Comparison of ENCODE assay signal across 9 cellular contexts in the genomic region with DNA sequence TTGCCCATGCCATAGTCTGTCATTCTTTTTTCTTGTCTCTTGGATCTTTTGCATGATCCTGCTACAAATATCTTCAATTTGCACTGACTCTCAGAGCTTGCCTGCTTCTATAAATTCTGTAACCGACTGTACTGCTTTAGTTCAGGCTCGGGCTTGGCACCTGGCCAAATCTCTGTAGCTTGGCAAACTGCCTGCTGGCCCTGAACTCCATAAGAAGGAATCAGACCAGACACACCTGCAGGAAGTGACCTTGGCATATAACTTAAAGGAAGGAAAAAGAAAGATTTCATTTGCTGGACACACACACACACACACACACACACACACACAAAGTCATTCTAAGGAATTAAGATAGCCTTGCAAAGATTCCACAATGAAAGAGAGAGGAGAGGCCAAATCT.
DNase-seq lines count a peak whose midpoint lies in the region; ATAC-seq and TF ChIP-seq lines count a peak whose summit lies in the region.
"Had no signal": no experiment of that assay in that cellular context is flagged by ENCODE, and none has a peak within 500 bp of the region (broad histone marks: within the 10 kb centered on the region; RNA-seq: fewer than 3 reads in every experiment).

No MANE protein-coding gene starts in this region.

- intact Hi-C loops in sciatic nerve (cut with DNase I), result no loop called here
- intact Hi-C loops in activated T-helper 2 cell treated with anti-CD3 and anti-CD28 coated beads, Interferon-gamma antibody, Interleukin-2, Interleukin-4, amounts not matched to agents 10 μg/mL and 5 μg/mL and 100 μg/mL, durations not matched to agents 14 hours and 24 hours and 36 hours (cut with micrococcal nuclease), result no loop called here

- no peaks in the 10 kb centered on the region for H3K36me3 Mint-ChIP-seq in activated T-helper 2 cell treated with anti-CD3 and anti-CD28 coated beads, Interferon-gamma antibody, Interleukin-2, Interleukin-4, amounts not matched to agents 10 μg/mL and 5 μg/mL and 100 μg/mL, durations not matched to agents 14 hours and 24 hours and 36 hours (ENCODE audit: low read depth)

- no peak overlapping the region for H3K4me3 Mint-ChIP-seq in activated T-helper 2 cell treated with anti-CD3 and anti-CD28 coated beads, Interferon-gamma antibody, Interleukin-2, Interleukin-4, amounts not matched to agents 10 μg/mL and 5 μg/mL and 100 μg/mL, durations not matched to agents 14 hours and 24 hours and 36 hours (ENCODE audit: low read depth)

- H3K79me1 ChIP-seq in mesendoderm (ENCODE audit: low read length), result no peaks in the 10 kb centered on the region

- H3K56ac ChIP-seq in mesendoderm (ENCODE audit: low read length), result no peak overlapping the region

- H3K4me3 ChIP-seq in cardiac muscle cell (no peak overlapping the region), mesendoderm (ENCODE audit: low read length) (no peak overlapping the region)

- H3K27ac ChIP-seq in cardiac muscle cell, result no peak overlapping the region
- H3K27ac ChIP-seq in mesendoderm (ENCODE audit: low read depth, low read length), result no peak overlapping the region
- H3K27ac ChIP-seq: neutrophil had no signal

- no peaks in the 10 kb centered on the region for H3K36me3 ChIP-seq in cardiac muscle cell
- H3K36me3 ChIP-seq in mesendoderm (ENCODE audit: control insufficient read depth, insufficient read depth, low read length), result no peaks in the 10 kb centered on the region
- H3K36me3 ChIP-seq: neutrophil had no signal

- H3K27ac Mint-ChIP-seq in activated T-helper 2 cell treated with anti-CD3 and anti-CD28 coated beads, Interferon-gamma antibody, Interleukin-2, Interleukin-4, amounts not matched to agents 10 μg/mL and 5 μg/mL and 100 μg/mL, durations not matched to agents 14 hours and 24 hours and 36 hours, result no peak overlapping the region

- DNase-seq in LoVo (ENCODE audit: low spot score) (peak; percentile 65), NCI-H69 (lab: John Stamatoyannopoulos, UW) (peak; percentile 32), cardiac muscle cell (ENCODE audit: low read depth in 1 of 2, low spot score in 1 of 2) (peak; percentile 0 to 79), sciatic nerve (ENCODE audit: low spot score) (peak; percentile 67), AML-193 (lab: John Stamatoyannopoulos, UW) (no peak), GM10266 (ENCODE audit: extremely low spot score) (no peak), mesendoderm (no peak)
- no peak for DNase-seq in activated T-helper 2 cell treated with anti-CD3 and anti-CD28 coated beads, Interferon-gamma antibody, Interleukin-2, Interleukin-4, amounts not matched to agents 10 μg/mL and 5 μg/mL and 100 μg/mL, durations not matched to agents 14 hours and 24 hours and 36 hours (ENCODE audit: low spot score)

- TF ChIP-seq CTCF in cardiac muscle cell (IDR thresholded peaks at IDR 0.05; ENCODE audit: low read depth, low read length) (no peak), GM10266 (IDR thresholded peaks at IDR 0.05; ENCODE audit: control insufficient read depth, insufficient read depth, low read depth, missing control alignments) (no peak)

- H4K5ac ChIP-seq in mesendoderm (ENCODE audit: low read length), result no peak overlapping the region

- no peaks in the 10 kb centered on the region for H3K27me3 Mint-ChIP-seq in activated T-helper 2 cell treated with anti-CD3 and anti-CD28 coated beads, Interferon-gamma antibody, Interleukin-2, Interleukin-4, amounts not matched to agents 10 μg/mL and 5 μg/mL and 100 μg/mL, durations not matched to agents 14 hours and 24 hours and 36 hours (ENCODE audit: low read depth)

- H3K27me3 ChIP-seq in cardiac muscle cell (no peaks in the 10 kb centered on the region), mesendoderm (ENCODE audit: insufficient read depth, low read length, poor library complexity) (no peaks in the 10 kb centered on the region)
- H3K27me3 ChIP-seq: neutrophil had no signal

- H3K4me1 Mint-ChIP-seq in activated T-helper 2 cell treated with anti-CD3 and anti-CD28 coated beads, Interferon-gamma antibody, Interleukin-2, Interleukin-4, amounts not matched to agents 10 μg/mL and 5 μg/mL and 100 μg/mL, durations not matched to agents 14 hours and 24 hours and 36 hours (ENCODE audit: low read depth), result no peaks in the 10 kb centered on the region

- H3K4me1 ChIP-seq in cardiac muscle cell (ENCODE audit: low read depth) (no peaks in the 10 kb centered on the region), mesendoderm (ENCODE audit: control insufficient read depth, low read depth, low read length) (no peaks in the 10 kb centered on the region)

- no peak for ATAC-seq in sciatic nerve

- H3K79me2 ChIP-seq in mesendoderm (ENCODE audit: control insufficient read depth, insufficient read depth, low read length), result no peaks in the 10 kb centered on the region

- no peak overlapping the region for H3K9ac ChIP-seq in mesendoderm (ENCODE audit: low read length)

- no peak overlapping the region for H2BK5ac ChIP-seq in mesendoderm (ENCODE audit: low read length)

- no CpG with 5 or more reads among the region's 2 CpGs for WGBS in mesendoderm (ENCODE audit: extremely low coverage, insufficient coverage, low lambda C conversion rate)

- no peak overlapping the region for H3K4me2 ChIP-seq in mesendoderm (ENCODE audit: low read length)

- peaks cover 7% of the 10 kb centered on the region for H3K9me3 Mint-ChIP-seq in activated T-helper 2 cell treated with anti-CD3 and anti-CD28 coated beads, Interferon-gamma antibody, Interleukin-2, Interleukin-4, amounts not matched to agents 10 μg/mL and 5 μg/mL and 100 μg/mL, durations not matched to agents 14 hours and 24 hours and 36 hours

- no peaks in the 10 kb centered on the region for H3K9me3 ChIP-seq in cardiac muscle cell (ENCODE audit: low read depth)
- H3K9me3 ChIP-seq: neutrophil had no signal

- H2AK5ac ChIP-seq in mesendoderm (ENCODE audit: low read length), result no peak overlapping the region

- H3K23ac ChIP-seq in mesendoderm (ENCODE audit: low read length), result no peak overlapping the region

- no peak overlapping the region for H2BK15ac ChIP-seq in mesendoderm (replicated peaks; ENCODE audit: low read depth)

- H3K4ac ChIP-seq in mesendoderm (ENCODE audit: low read depth, low read length), result no peak overlapping the region

- H4K8ac ChIP-seq in mesendoderm (ENCODE audit: low read depth, low read length), result no peak overlapping the region

- H2BK120ac ChIP-seq in mesendoderm (ENCODE audit: low read depth, low read length), result no peak overlapping the region

- H3K18ac ChIP-seq in mesendoderm (ENCODE audit: low read length), result no peak overlapping the region

Comparison
In these comparisons a context has a peak if more than half of its experiments do, and no peak if none do; other contexts are left out.
1. DNase-seq: peak in LoVo (single experiment), NCI-H69 (single experiment), cardiac muscle cell (2 of 2) and sciatic nerve (single experiment); none in AML-193 (0 of 2), GM10266 (single experiment), mesendoderm (single experiment) and activated T-helper 2 cell treated with anti-CD3 and anti-CD28 coated beads, Interferon-gamma antibody, Interleukin-2, Interleukin-4, amounts not matched to agents 10 μg/mL and 5 μg/mL and 100 μg/mL, durations not matched to agents 14 hours and 24 hours and 36 hours (single experiment).